12 cellular contexts compared by ENCODE assay signal in the genomic region with DNA sequence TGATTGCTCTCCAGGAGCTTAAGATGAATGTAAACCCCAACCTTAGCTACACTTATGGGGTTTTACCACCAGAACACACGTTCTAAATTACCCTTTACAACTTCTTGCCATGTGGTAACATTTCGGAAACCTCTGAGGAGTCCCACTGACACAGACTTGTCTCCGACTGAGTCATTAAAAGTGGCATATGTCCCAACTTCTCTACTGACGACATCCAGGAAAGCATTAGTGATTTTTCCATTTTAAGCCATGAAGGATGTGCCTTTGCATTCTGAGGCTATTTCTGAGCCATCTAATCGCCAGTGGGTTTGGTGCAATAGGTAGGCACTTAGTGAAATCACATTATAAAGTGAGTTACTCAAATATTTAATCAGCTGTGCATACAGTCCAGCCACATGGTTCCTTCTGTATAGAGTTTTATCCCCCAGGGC. TPM values are rescaled to one million over a fixed set of nuclear protein-coding genes. Genes with fewer than 3 reads are reported as not detected.
A peak's percentile ranks its signal among the peaks of the same experiment; 100 is the strongest.
DNase-seq lines count a peak whose midpoint lies in the region; ATAC-seq, FAIRE-seq and TF ChIP-seq lines count a peak whose summit lies in the region.
"Had no signal": no experiment of that assay in that cellular context is flagged by ENCODE, and none has a peak within 500 bp of the region (broad histone marks: within the 10 kb centered on the region; RNA-seq: fewer than 3 reads in every experiment).

No MANE protein-coding gene starts in this region.

- no peaks in the 10 kb centered on the region for H3K36me3 Mint-ChIP-seq in Calu3 (ENCODE audit: insufficient read depth, unreplicated experiment)
- H3K36me3 Mint-ChIP-seq: memory B cell, type B pancreatic cell had no signal

- in situ Hi-C loops in KBM-7 (cut with MboI; ENCODE audit: low pct_unique_long_range_greater_than_20kb, low sequenced_read_pairs), result no loop called here

- no peaks in the 10 kb centered on the region for H3K27me3 Mint-ChIP-seq in Calu3 (ENCODE audit: unreplicated experiment)

- intact Hi-C loops in pancreas (cut with DNase I) (no loop called here), Calu3 (cut with micrococcal nuclease; ENCODE audit: unreplicated experiment) (no loop called here)

- no peak overlapping the region for H3K4me3 ChIP-seq in pancreas

- H3K4me3 Mint-ChIP-seq in Calu3 (ENCODE audit: low read depth, unreplicated experiment), result no peak overlapping the region
- H3K4me3 Mint-ChIP-seq: memory B cell, type B pancreatic cell had no signal

- no TSS peak for BruUV-seq in Calu3 (replicated peaks; lab: Mats Ljungman, UMichigan)

- DNase-seq in GM03348 (ENCODE audit: low spot score) (peak; percentile 70), NCI-H345 treated with DMSO at 0.1 percent for 48 hours (lab: John Stamatoyannopoulos, UW; ENCODE audit: unreplicated experiment) (peak; percentile 4), dedifferentiated amniotic fluid mesenchymal stem cell (ENCODE audit: extremely low spot score) (peak; percentile 73), pancreas (peak in 2 of 6 donors; percentile 31 to 45), NCI-H446 (lab: John Stamatoyannopoulos, UW) (no peak), Calu3 (no peak), KBM-7 (no peak), iPS-NIHi7 (ENCODE audit: extremely low spot score) (no peak)

- H3K27ac Mint-ChIP-seq in Calu3 (ENCODE audit: unreplicated experiment), result no peak overlapping the region
- H3K27ac Mint-ChIP-seq: memory B cell, type B pancreatic cell had no signal

- peak overlapping the region in 2 of 4 donors; percentile 53 to 58 for H3K27ac ChIP-seq in pancreas

- no peaks in the 10 kb centered on the region for H3K27me3 ChIP-seq in pancreas

- TF ChIP-seq CTCF in pancreas (IDR thresholded peaks at IDR 0.05) (no peak), Calu3 (IDR thresholded peaks at IDR 0.05; ENCODE audit: unreplicated experiment) (no peak)

- no peaks in the 10 kb centered on the region for H3K9me3 Mint-ChIP-seq in Calu3 (ENCODE audit: low read depth, unreplicated experiment)
- H3K9me3 Mint-ChIP-seq: memory B cell, type B pancreatic cell had no signal

- no peaks in the 10 kb centered on the region for H3K36me3 ChIP-seq in pancreas

- ATAC-seq in pancreas, result peak; percentile 91 to 96 (median 92)

- no peak for FAIRE-seq in pancreas (lab: Jason Lieb, UNC)
- FAIRE-seq: H1 had no signal

- CTCF ChIA-PET in Calu3 (lab: Charles Lee), result no interaction called here

- H3K4me1 ChIP-seq in pancreas, result peaks cover 0 to 5% (median 0%) of the 10 kb centered on the region in 3 donors

- WGBS in pancreas, 2 donors, result 23 to 43% methylated on average over 5 of the region's 5 CpGs

- no peaks in the 10 kb centered on the region for H3K9me3 ChIP-seq in pancreas

- H3K4me1 Mint-ChIP-seq in Calu3 (ENCODE audit: low read depth, unreplicated experiment), result peaks cover 2% of the 10 kb centered on the region
- H3K4me1 Mint-ChIP-seq: memory B cell had no signal

RNA-seq across cellular contexts. Expression of a gene that starts 32.4 kb away (rescaled TPM):
- total RNA-seq in pancreas, result 10 to 100 TPM in 1 of 6 donors, 1 to 10 TPM in 5; 1.2 to 16.1 (median 2.7) TPM
- polyA plus RNA-seq in pancreas, result 1 to 10 TPM; 2.2 to 3.5 TPM
- 17.1 and 17.6 TPM in 2 replicates for total RNA-seq in Calu3 (2022)
- total RNA-seq: H1, OCI-LY7 had no signal
- polyA plus RNA-seq: H1 had no signal

RNA-seq across cellular contexts. Expression of a gene that starts 38.9 kb away (rescaled TPM):
- 10 to 100 TPM; 21.5 to 49.6 (median 31.0) TPM for total RNA-seq in pancreas
- polyA plus RNA-seq in pancreas, result 10 to 100 TPM in 1 of 2 donors, 1 to 10 TPM in 1; 8.8 to 20.1 TPM
- 99.9 and 101 TPM in 2 replicates for total RNA-seq in Calu3 (2022)

Comparison
In these comparisons a context has a peak if more than half of its experiments do, and no peak if none do; other contexts are left out.
1. DNase-seq: peak in GM03348 (single experiment), NCI-H345 treated with DMSO at 0.1 percent for 48 hours (single experiment) and dedifferentiated amniotic fluid mesenchymal stem cell (single experiment); none in NCI-H446 (0 of 2), Calu3 (single experiment), KBM-7 (single experiment) and iPS-NIHi7 (single experiment).